ENCODE assay signal across 1 cellular context in the genomic region with DNA sequence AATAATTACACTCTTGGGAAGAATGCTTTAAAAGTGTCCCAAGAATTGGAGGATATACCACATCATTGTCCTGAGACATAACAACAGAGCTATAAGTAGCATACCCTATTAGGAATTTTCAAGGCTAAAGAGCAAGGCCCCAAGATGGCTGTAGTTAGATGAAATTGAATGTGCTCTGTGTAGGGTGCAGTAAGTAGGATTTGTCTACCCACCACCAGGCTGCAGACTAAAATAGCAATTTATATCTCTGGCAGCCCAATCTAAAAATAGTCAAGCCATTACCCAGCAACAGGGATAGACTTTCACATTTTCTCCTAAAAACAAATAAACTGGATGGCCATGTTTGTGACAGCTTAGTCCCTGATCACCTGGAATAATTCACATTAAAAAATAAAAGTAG.
TF ChIP-seq lines count a peak whose summit lies in the region.

No MANE protein-coding gene starts in this region.

TF ChIP-seq in GM12878, 131 proteins besides CTCF, POLR2A, EP300 and RAD21:
- no peak for TF ChIP-seq STAT1 (conservative IDR thresholded peaks at IDR 0.05)
- no peak for TF ChIP-seq TCF7 (IDR thresholded peaks at IDR 0.05; ENCODE audit: borderline replicate concordance)
- TF ChIP-seq SMAD1 (IDR thresholded peaks at IDR 0.05; ENCODE audit: low read depth, partially characterized antibody): no peak
- no peak for TF ChIP-seq BMI1 (IDR thresholded peaks at IDR 0.05; ENCODE audit: borderline replicate concordance)
- no peak; the same call in 1 of the 2 replicates for TF ChIP-seq SMC3 (IDR thresholded peaks at IDR 0.05; ENCODE audit: borderline replicate concordance, low read length)
- no peak for TF ChIP-seq RBBP5 (conservative IDR thresholded peaks at IDR 0.05)
- TF ChIP-seq, protein P1, sequence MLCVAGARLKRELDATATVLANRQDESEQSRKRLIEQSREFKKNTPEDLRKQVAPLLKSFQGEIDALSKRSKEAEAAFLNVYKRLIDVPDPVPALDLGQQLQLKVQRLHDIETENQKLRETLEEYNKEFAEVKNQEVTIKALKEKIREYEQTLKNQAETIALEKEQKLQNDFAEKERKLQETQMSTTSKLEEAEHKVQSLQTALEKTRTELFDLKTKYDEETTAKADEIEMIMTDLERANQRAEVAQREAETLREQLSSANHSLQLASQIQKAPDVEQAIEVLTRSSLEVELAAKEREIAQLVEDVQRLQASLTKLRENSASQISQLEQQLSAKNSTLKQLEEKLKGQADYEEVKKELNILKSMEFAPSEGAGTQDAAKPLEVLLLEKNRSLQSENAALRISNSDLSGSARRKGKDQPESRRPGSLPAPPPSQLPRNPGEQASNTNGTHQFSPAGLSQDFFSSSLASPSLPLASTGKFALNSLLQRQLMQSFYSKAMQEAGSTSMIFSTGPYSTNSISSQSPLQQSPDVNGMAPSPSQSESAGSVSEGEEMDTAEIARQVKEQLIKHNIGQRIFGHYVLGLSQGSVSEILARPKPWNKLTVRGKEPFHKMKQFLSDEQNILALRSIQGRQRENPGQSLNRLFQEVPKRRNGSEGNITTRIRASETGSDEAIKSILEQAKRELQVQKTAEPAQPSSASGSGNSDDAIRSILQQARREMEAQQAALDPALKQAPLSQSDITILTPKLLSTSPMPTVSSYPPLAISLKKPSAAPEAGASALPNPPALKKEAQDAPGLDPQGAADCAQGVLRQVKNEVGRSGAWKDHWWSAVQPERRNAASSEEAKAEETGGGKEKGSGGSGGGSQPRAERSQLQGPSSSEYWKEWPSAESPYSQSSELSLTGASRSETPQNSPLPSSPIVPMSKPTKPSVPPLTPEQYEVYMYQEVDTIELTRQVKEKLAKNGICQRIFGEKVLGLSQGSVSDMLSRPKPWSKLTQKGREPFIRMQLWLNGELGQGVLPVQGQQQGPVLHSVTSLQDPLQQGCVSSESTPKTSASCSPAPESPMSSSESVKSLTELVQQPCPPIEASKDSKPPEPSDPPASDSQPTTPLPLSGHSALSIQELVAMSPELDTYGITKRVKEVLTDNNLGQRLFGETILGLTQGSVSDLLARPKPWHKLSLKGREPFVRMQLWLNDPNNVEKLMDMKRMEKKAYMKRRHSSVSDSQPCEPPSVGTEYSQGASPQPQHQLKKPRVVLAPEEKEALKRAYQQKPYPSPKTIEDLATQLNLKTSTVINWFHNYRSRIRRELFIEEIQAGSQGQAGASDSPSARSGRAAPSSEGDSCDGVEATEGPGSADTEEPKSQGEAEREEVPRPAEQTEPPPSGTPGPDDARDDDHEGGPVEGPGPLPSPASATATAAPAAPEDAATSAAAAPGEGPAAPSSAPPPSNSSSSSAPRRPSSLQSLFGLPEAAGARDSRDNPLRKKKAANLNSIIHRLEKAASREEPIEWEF (IDR thresholded peaks at IDR 0.05; ENCODE audit: insufficient replicate concordance, low read depth, low read length): no peak
- TF ChIP-seq NR2C2 (IDR thresholded peaks at IDR 0.05; ENCODE audit: borderline replicate concordance, control insufficient read depth, insufficient read length, low read depth): no peak
- TF ChIP-seq, protein P2, sequence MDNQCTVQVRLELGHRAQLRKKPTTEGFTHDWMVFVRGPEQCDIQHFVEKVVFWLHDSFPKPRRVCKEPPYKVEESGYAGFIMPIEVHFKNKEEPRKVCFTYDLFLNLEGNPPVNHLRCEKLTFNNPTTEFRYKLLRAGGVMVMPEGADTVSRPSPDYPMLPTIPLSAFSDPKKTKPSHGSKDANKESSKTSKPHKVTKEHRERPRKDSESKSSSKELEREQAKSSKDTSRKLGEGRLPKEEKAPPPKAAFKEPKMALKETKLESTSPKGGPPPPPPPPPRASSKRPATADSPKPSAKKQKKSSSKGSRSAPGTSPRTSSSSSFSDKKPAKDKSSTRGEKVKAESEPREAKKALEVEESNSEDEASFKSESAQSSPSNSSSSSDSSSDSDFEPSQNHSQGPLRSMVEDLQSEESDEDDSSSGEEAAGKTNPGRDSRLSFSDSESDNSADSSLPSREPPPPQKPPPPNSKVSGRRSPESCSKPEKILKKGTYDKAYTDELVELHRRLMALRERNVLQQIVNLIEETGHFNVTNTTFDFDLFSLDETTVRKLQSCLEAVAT (IDR thresholded peaks at IDR 0.05): no peak
- TF ChIP-seq, protein P3, sequence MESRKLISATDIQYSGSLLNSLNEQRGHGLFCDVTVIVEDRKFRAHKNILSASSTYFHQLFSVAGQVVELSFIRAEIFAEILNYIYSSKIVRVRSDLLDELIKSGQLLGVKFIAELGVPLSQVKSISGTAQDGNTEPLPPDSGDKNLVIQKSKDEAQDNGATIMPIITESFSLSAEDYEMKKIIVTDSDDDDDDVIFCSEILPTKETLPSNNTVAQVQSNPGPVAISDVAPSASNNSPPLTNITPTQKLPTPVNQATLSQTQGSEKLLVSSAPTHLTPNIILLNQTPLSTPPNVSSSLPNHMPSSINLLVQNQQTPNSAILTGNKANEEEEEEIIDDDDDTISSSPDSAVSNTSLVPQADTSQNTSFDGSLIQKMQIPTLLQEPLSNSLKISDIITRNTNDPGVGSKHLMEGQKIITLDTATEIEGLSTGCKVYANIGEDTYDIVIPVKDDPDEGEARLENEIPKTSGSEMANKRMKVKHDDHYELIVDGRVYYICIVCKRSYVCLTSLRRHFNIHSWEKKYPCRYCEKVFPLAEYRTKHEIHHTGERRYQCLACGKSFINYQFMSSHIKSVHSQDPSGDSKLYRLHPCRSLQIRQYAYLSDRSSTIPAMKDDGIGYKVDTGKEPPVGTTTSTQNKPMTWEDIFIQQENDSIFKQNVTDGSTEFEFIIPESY (IDR thresholded peaks at IDR 0.05): no peak
- TF ChIP-seq, protein P4, sequence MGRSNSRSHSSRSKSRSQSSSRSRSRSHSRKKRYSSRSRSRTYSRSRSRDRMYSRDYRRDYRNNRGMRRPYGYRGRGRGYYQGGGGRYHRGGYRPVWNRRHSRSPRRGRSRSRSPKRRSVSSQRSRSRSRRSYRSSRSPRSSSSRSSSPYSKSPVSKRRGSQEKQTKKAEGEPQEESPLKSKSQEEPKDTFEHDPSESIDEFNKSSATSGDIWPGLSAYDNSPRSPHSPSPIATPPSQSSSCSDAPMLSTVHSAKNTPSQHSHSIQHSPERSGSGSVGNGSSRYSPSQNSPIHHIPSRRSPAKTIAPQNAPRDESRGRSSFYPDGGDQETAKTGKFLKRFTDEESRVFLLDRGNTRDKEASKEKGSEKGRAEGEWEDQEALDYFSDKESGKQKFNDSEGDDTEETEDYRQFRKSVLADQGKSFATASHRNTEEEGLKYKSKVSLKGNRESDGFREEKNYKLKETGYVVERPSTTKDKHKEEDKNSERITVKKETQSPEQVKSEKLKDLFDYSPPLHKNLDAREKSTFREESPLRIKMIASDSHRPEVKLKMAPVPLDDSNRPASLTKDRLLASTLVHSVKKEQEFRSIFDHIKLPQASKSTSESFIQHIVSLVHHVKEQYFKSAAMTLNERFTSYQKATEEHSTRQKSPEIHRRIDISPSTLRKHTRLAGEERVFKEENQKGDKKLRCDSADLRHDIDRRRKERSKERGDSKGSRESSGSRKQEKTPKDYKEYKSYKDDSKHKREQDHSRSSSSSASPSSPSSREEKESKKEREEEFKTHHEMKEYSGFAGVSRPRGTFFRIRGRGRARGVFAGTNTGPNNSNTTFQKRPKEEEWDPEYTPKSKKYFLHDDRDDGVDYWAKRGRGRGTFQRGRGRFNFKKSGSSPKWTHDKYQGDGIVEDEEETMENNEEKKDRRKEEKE (IDR thresholded peaks at IDR 0.05): no peak
- TF ChIP-seq MTA2 (IDR thresholded peaks at IDR 0.05; ENCODE audit: low read depth): no peak
- no peak for TF ChIP-seq DPF2 (IDR thresholded peaks at IDR 0.05)
- no peak for TF ChIP-seq EGR1 (IDR thresholded peaks at IDR 0.05; ENCODE audit: borderline replicate concordance in 1 of 2, low read depth in 2 of 2, low read length in 2 of 2)
- no peak for TF ChIP-seq MYB (IDR thresholded peaks at IDR 0.05; ENCODE audit: borderline replicate concordance, low read depth, low read length)
